8 cellular contexts compared by ENCODE assay signal in the genomic region with DNA sequence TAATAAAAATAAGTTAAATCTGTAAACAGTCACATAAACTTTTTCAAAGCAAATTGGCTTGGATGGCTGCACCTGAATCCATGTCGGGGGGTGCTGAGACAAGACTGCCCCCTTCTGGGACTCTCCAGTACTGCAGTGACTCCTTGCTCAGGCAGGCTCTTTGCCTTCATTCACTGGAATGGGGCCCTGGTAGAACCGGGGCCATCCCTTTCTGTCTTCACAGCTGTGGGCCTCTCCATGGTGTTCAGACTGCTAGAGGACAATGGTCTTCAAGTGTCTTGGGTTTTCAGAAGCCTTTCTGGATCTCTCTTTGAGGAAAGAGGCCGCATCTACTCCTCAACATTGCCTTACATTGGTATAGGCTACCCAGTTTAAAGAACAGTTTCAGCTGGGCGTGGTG. TPM values are rescaled to one million over a fixed set of nuclear protein-coding genes. Genes with fewer than 3 reads are reported as not detected.
DNase-seq lines count a peak whose midpoint lies in the region; ATAC-seq and TF ChIP-seq lines count a peak whose summit lies in the region.

No MANE protein-coding gene starts in this region.

- DNase-seq in Caki2 (ENCODE audit: low read depth) (peak; percentile 33), HUDEP-2 (lab: John Stamatoyannopoulos, UW; ENCODE audit: unreplicated experiment in 76 of 76) (peak in 61 of 76 experiments; percentile 5 to 79 (median 48)), RPMI7951 (ENCODE audit: low read depth) (peak; percentile 43), germinal center (ENCODE audit: low spot score) (peak; percentile 70), posterior cingulate gyrus (peak in 9 of 10 donors; percentile 42 to 94 (median 77)), aorta (peak; percentile 80 to 87)
- peak; percentile 65 for DNase-seq in activated T-helper 9 cell treated with anti-CD3 and anti-CD28 coated beads, Interleukin-2, amount 50 U/mL, for 16 hours (ENCODE audit: low read depth)

- WGBS in aorta, 2 donors = 40 to 43% methylated on average over 4 of the region's 4 CpGs

- no peak overlapping the region for H3K27ac ChIP-seq in aorta (ENCODE audit: low read depth in 1 of 2, low read length in 2 of 2)

- intact Hi-C loops in posterior cingulate gyrus (cut with DNase I) (loop anchor here (1.0 to 5.0 kb wide), 2 partner anchors 28 to 456 kb away; no protein-coding TSS in a partner anchor), aorta (cut with DNase I) (loop anchor here in 1 of 2 donors (2.0 kb wide), 1 partner anchor 27 kb away; no protein-coding TSS in a partner anchor)

- H3K27me3 ChIP-seq in aorta (ENCODE audit: control insufficient read depth in 1 of 2, insufficient read depth in 2 of 2, low read length in 1 of 2) = no peaks in the 10 kb centered on the region

- no peaks in the 10 kb centered on the region for H3K4me1 ChIP-seq in aorta (ENCODE audit: control insufficient read depth in 1 of 2, insufficient read depth in 2 of 2, low read length in 2 of 2)

- H3K4me3 ChIP-seq in aorta (ENCODE audit: low read length in 2 of 2) = no peak overlapping the region

- no peaks in the 10 kb centered on the region for H3K36me3 ChIP-seq in aorta (ENCODE audit: control insufficient read depth in 1 of 2, insufficient read depth in 2 of 2, low read length in 1 of 2)

- no peaks in the 10 kb centered on the region for H3K9me3 ChIP-seq in aorta (ENCODE audit: control insufficient read depth, low read length)

- in situ Hi-C loops in Caki2 (cut with HindIII; ENCODE audit: low pct_unique_long_range_greater_than_20kb, low sequenced_read_pairs) = no loop called here

- peak; percentile 81 for ATAC-seq in aorta (ENCODE audit: low FRiP score)
- no peak for ATAC-seq in GM18505 (IDR thresholded peaks at IDR 0.05; ENCODE audit: unreplicated experiment)

- no peak for TF ChIP-seq POLR2A in GM18505 (IDR thresholded peaks at IDR 0.05; ENCODE audit: borderline replicate concordance, extremely low read depth, insufficient read depth, insufficient read length)

RNA-seq across cellular contexts. Expression of gene IMPDH1, which starts 16.1 kb away (rescaled TPM):
- 44.7 and 65.4 TPM in 2 replicates for total RNA-seq in Caki2 (2014; rRNA removed; shearing (Covaris generic); ENCODE audit: low replicate concordance)
- total RNA-seq in RPMI7951 (2014; rRNA removed; shearing (Covaris generic)) = 63.2 and 75.8 TPM in 2 replicates
- total RNA-seq in aorta = 10 to 100 TPM; 41.5 to 60.1 TPM
- 10 to 100 TPM; 21.0 to 40.0 TPM for polyA plus RNA-seq in aorta

RNA-seq across cellular contexts. Expression of gene HILPDA, which starts 29.8 kb away (rescaled TPM):
- total RNA-seq in Caki2 (2014; rRNA removed; shearing (Covaris generic); ENCODE audit: low replicate concordance) = 8.6 and 14.8 TPM in 2 replicates
- 18.7 and 29.1 TPM in 2 replicates for total RNA-seq in RPMI7951 (2014; rRNA removed; shearing (Covaris generic))
- total RNA-seq in aorta = 10 to 100 TPM in 1 of 2 donors, 1 to 10 TPM in 1; 9.1 to 36.8 TPM
- 10 to 100 TPM in 1 of 2 donors, 1 to 10 TPM in 1; 4.1 to 11.7 TPM for polyA plus RNA-seq in aorta

RNA-seq across cellular contexts. Expression of gene METTL2B, which starts 50.7 kb away (rescaled TPM):
- 17.3 and 22.4 TPM in 2 replicates for total RNA-seq in Caki2 (2014; rRNA removed; shearing (Covaris generic); ENCODE audit: low replicate concordance)
- total RNA-seq in RPMI7951 (2014; rRNA removed; shearing (Covaris generic)) = 29.2 and 30.8 TPM in 2 replicates
- total RNA-seq in aorta = 10 to 100 TPM; 22.7 to 23.8 TPM
- 1 to 10 TPM; 7.0 to 9.4 TPM for polyA plus RNA-seq in aorta

Comparison
In these comparisons a context has a peak if more than half of its experiments do, and no peak if none do; other contexts are left out.
1. DNase-seq: peak in every context shown above with its lines; median percentile 84 in aorta; 77 in posterior cingulate gyrus; 70 in germinal center; 65 in activated T-helper 9 cell treated with anti-CD3 and anti-CD28 coated beads, Interleukin-2, amount 50 U/mL, for 16 hours; 48 in HUDEP-2; 43 in RPMI7951; 33 in Caki2.